Comparison of ENCODE assay signal across 33 cellular contexts in the genomic region with DNA sequence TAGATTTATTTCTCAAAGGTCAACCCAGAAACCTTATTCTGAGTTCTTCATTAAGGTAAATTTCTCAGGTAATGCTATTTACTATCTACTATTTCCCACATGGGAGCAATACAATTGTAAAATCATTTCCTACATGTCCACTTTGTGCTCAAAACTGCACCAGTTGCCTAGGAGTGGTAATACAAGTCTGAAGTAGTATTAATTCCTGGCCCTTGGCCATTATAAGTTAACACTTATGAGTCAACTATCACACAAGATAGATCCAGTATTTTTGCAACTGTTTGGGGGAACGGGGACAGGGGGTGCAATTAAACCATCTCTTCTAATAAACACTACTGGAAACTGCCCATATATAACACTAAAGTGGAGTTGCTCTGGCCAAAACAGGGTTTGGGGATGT. TPM values are rescaled to one million over a fixed set of nuclear protein-coding genes. Genes with fewer than 3 reads are reported as not detected.
DNase-seq lines count a peak whose midpoint lies in the region; ATAC-seq, FAIRE-seq and TF ChIP-seq lines count a peak whose summit lies in the region.
"Had no signal": no experiment of that assay in that cellular context is flagged by ENCODE, and none has a peak within 500 bp of the region (broad histone marks: within the 10 kb centered on the region; RNA-seq: fewer than 3 reads in every experiment).

No MANE protein-coding gene starts in this region.

- FAIRE-seq in bronchial epithelial cell (lab: Jason Lieb, UNC) (no peak), GM19239 (lab: Jason Lieb, UNC) (no peak)
- FAIRE-seq: endothelial cell of umbilical vein, K562 had no signal

- DNase-seq in ACHN = peak; percentile 8
- peak; percentile 4 for DNase-seq in HFFc6
- peak; percentile 26 for DNase-seq in bronchial epithelial cell (ENCODE audit: low read depth)
- DNase-seq in kidney tubule cell (ENCODE audit: low spot score) = peak; percentile 5
- no peak for DNase-seq in GM19239 (ENCODE audit: insufficient read length, low spot score)
- DNase-seq: activated CD4-positive, alpha-beta memory T cell treated with anti-CD3 and anti-CD28 coated beads for 36 hours; activated CD4-positive, CD25-positive, alpha-beta regulatory T cell; activated CD8-positive, alpha-beta memory T cell treated with anti-CD3 and anti-CD28 coated beads, Interleukin-2, amount 50 U/mL, for 4 hours; anterior cingulate cortex; DMS153; heart left ventricle; kidney glomerular epithelial cell; MM.1S; NCI-H2029 treated with DMSO at 0.1 percent for 48 hours; NCI-H345; NCI-H748 treated with DMSO at 0.1 percent for 48 hours; stimulated activated naive CD8-positive, alpha-beta T cell treated with anti-CD3 and anti-CD28 coated beads, Interleukin-15, Interleukin-2, amounts not matched to agents 100 U/mL and 50 U/mL, for 24 hours; T-helper 1 cell; tibial artery had no signal

- no peaks in the 10 kb centered on the region for H3K36me3 Mint-ChIP-seq in HFFc6 (ENCODE audit: low read depth)

- no peak overlapping the region for H3K4me3 Mint-ChIP-seq in HFFc6
- H3K4me3 Mint-ChIP-seq: activated CD4-positive, alpha-beta memory T cell treated with anti-CD3 and anti-CD28 coated beads for 36 hours; activated naive CD4-positive, alpha-beta T cell treated with anti-CD3 and anti-CD28 coated beads, Interleukin-2, amount 50 U/mL, for 24 hours; activated T-helper 1 cell treated with anti-CD3 and anti-CD28 coated beads, Interleukin-12 subunit alpha, Interleukin-12 subunit beta, Interleukin-2, Interleukin-4 antibody, amounts not matched to agents 30 ng/mL and 10 ng/mL and 1 ng/mL, durations not matched to agents 14 hours and 24 hours and 36 hours had no signal

- H3K9me3 Mint-ChIP-seq in HFFc6 = no peaks in the 10 kb centered on the region
- H3K9me3 Mint-ChIP-seq: activated CD4-positive, alpha-beta memory T cell treated with anti-CD3 and anti-CD28 coated beads for 36 hours; activated naive CD4-positive, alpha-beta T cell treated with anti-CD3 and anti-CD28 coated beads, Interleukin-2, amount 50 U/mL, for 24 hours; activated T-helper 1 cell treated with anti-CD3 and anti-CD28 coated beads, Interleukin-12 subunit alpha, Interleukin-12 subunit beta, Interleukin-2, Interleukin-4 antibody, amounts not matched to agents 30 ng/mL and 10 ng/mL and 1 ng/mL, durations not matched to agents 14 hours and 24 hours and 36 hours had no signal

- peaks cover 16% of the 10 kb centered on the region for H3K4me1 Mint-ChIP-seq in HFFc6 (ENCODE audit: low read depth)

- no peak overlapping the region for H3K4me3 ChIP-seq in bronchial epithelial cell (ENCODE audit: low read depth, low read length)
- H3K4me3 ChIP-seq: BLaER1, HAP-1, heart left ventricle, K562, SJSA1, tibial artery had no signal

- TF ChIP-seq CTCF in HFFc6 (IDR thresholded peaks at IDR 0.05) = no peak
- no peak for TF ChIP-seq CTCF in bronchial epithelial cell (IDR thresholded peaks at IDR 0.05; ENCODE audit: insufficient read depth, low read length, severe bottlenecking)

- H3K27me3 Mint-ChIP-seq in HFFc6 (ENCODE audit: insufficient read depth) = no peaks in the 10 kb centered on the region
- H3K27me3 Mint-ChIP-seq: activated CD4-positive, alpha-beta memory T cell treated with anti-CD3 and anti-CD28 coated beads for 36 hours; activated naive CD4-positive, alpha-beta T cell treated with anti-CD3 and anti-CD28 coated beads, Interleukin-2, amount 50 U/mL, for 24 hours; progenitor cell of endocrine pancreas had no signal

- peaks cover 1% of the 10 kb centered on the region for H3K36me3 ChIP-seq in bronchial epithelial cell (ENCODE audit: control insufficient read depth, insufficient read depth, low read length)

- in situ Hi-C loops in ACHN (cut with HindIII; ENCODE audit: low pct_ligation_motif_present, low pct_unique_long_range_greater_than_20kb, low sequenced_read_pairs) = no loop called here

- ATAC-seq in GM18498 (IDR thresholded peaks at IDR 0.05; ENCODE audit: unreplicated experiment) (no peak), GM21515 (IDR thresholded peaks at IDR 0.05; ENCODE audit: unreplicated experiment) (no peak), GM21381 (IDR thresholded peaks at IDR 0.05; ENCODE audit: unreplicated experiment) (no peak)
- ATAC-seq: heart left ventricle; K562; stimulated activated naive CD8-positive, alpha-beta T cell treated with anti-CD3 and anti-CD28 coated beads, Interleukin-15, Interleukin-2, amounts not matched to agents 100 U/mL and 50 U/mL, for 24 hours had no signal

- H3K27ac Mint-ChIP-seq in HFFc6 = no peak overlapping the region; the same call in 1 of the 2 replicates
- H3K27ac Mint-ChIP-seq: progenitor cell of endocrine pancreas had no signal

- H3K27me3 ChIP-seq in bronchial epithelial cell (ENCODE audit: control insufficient read depth, insufficient read depth, low read length) = no peaks in the 10 kb centered on the region
- H3K27me3 ChIP-seq: neutrophil, SJSA1, tibial artery had no signal

RNA-seq across cellular contexts. Expression of gene ACSL4, which starts 48.9 kb away (rescaled TPM):
- total RNA-seq in HFFc6 (2021; fragmentation: NEBNext Ultra II Directional; extraction: Animal tissue kit (Norgen Biotek cat#: 25700)) = 100 to 1,000 TPM in 2 of 6 experiments, 10 to 100 TPM in 4; 84.2 to 117 (median 92.3) TPM
- total RNA-seq in bronchial epithelial cell = 31.2 and 57.9 TPM in 2 replicates

RNA-seq across cellular contexts. Expression of gene KCNE5, which starts 59.2 kb away (rescaled TPM):
- total RNA-seq in HFFc6 (2021; fragmentation: NEBNext Ultra II Directional; extraction: Animal tissue kit (Norgen Biotek cat#: 25700)) = under 1 TPM; 0.28 to 0.57 (median 0.37) TPM
- 0.26 TPM in 2 replicates for total RNA-seq in bronchial epithelial cell
- total RNA-seq: fibroblast of villous mesenchyme, G401, SJSA1 had no signal
